1 cellular context compared by ENCODE assay signal in the genomic region with DNA sequence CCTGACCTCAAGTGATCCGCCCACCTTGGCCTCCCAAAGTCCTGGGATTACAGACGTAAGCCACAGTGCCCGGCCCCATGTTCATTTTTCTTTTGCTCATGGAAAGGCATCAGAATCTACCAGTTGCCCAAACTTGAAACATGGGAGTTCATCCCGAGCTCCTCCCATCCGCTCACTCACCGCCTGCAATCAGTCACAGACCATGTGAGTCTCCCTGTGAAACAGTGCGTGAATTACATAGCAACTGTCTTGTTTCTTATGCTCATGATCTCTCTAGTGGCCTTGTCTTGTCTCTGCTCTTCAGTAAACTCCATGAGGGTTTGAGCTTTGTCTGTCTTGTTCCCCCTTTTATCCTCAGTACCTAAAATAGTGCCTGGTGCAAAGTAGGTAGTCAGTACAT.
TF ChIP-seq lines count a peak whose summit lies in the region.

No MANE protein-coding gene starts in this region.

TF ChIP-seq in H1, 55 proteins besides CTCF, POLR2A, EP300 and RAD21:
- TF ChIP-seq, protein P1, sequence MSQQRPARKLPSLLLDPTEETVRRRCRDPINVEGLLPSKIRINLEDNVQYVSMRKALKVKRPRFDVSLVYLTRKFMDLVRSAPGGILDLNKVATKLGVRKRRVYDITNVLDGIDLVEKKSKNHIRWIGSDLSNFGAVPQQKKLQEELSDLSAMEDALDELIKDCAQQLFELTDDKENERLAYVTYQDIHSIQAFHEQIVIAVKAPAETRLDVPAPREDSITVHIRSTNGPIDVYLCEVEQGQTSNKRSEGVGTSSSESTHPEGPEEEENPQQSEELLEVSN (IDR thresholded peaks at IDR 0.05), result no peak
- TF ChIP-seq EGR1 (IDR thresholded peaks at IDR 0.05; ENCODE audit: borderline replicate concordance, low read depth, low read length), result no peak
- no peak for TF ChIP-seq HDAC2 (IDR thresholded peaks at IDR 0.05; ENCODE audit: borderline replicate concordance in 1 of 2, low read depth in 2 of 2, low read length in 2 of 2)
- no peak for TF ChIP-seq SIRT6 (IDR thresholded peaks at IDR 0.05; ENCODE audit: low read length)
